ENCODE assay signal across 1 cellular context in genomic region chr1:31422505-31423319, GRCh38.
TF ChIP-seq lines count a peak whose summit lies in the region.

No MANE protein-coding gene starts in this region.

TF ChIP-seq in HepG2, 621 proteins besides CTCF, POLR2A, EP300 and RAD21 (continued from another document and continues in another):
- TF ChIP-seq KIAA2018 (CRISPR knock-in tag; IDR thresholded peaks at IDR 0.05; ENCODE audit: borderline replicate concordance) (no peak), MXD1 (CRISPR knock-in tag; IDR thresholded peaks at IDR 0.05) (no peak), STAT5B (CRISPR knock-in tag; IDR thresholded peaks at IDR 0.05) (no peak), ZMYM3 (CRISPR knock-in tag; IDR thresholded peaks at IDR 0.05) (no peak; the same call in 1 of the 2 replicates), SNRNP70 (IDR thresholded peaks at IDR 0.05; ENCODE audit: low read depth, low read length) (no peak), ZNF839 (CRISPR knock-in tag; IDR thresholded peaks at IDR 0.05; ENCODE audit: borderline replicate concordance) (no peak), IRF1 (CRISPR knock-in tag; IDR thresholded peaks at IDR 0.05; ENCODE audit: low read depth) (no peak), BRD4 (CRISPR knock-in tag; IDR thresholded peaks at IDR 0.05) (no peak), SAP130 (CRISPR knock-in tag; IDR thresholded peaks at IDR 0.05; ENCODE audit: low read depth) (peak; percentile 53; the same call in 1 of the 2 replicates), RNF219 (CRISPR knock-in tag; IDR thresholded peaks at IDR 0.05) (no peak), SRSF9 (IDR thresholded peaks at IDR 0.05; ENCODE audit: borderline replicate concordance, insufficient read depth, low read depth, low read length, poor library complexity, severe bottlenecking) (no peak), ZNF713 (CRISPR knock-in tag; IDR thresholded peaks at IDR 0.05) (no peak), PCBP1 (IDR thresholded peaks at IDR 0.05; ENCODE audit: borderline replicate concordance, low read depth, low read length) (no peak), SIX4 (CRISPR knock-in tag; IDR thresholded peaks at IDR 0.05) (no peak), ZNF841 (CRISPR knock-in tag; IDR thresholded peaks at IDR 0.05; ENCODE audit: borderline replicate concordance) (no peak), ZNF670 (CRISPR knock-in tag; IDR thresholded peaks at IDR 0.05; ENCODE audit: borderline replicate concordance) (0 out of 2 replicates have a peak, but pooled peaks have one; percentile 2), ZBTB25 (CRISPR knock-in tag; IDR thresholded peaks at IDR 0.05) (no peak), PHB2 (IDR thresholded peaks at IDR 0.05; ENCODE audit: partially characterized antibody) (no peak), ZNF687 (CRISPR knock-in tag; IDR thresholded peaks at IDR 0.05) (peak; percentile 75), MAZ (IDR thresholded peaks at IDR 0.05; ENCODE audit: borderline replicate concordance, low read depth, low read length) (peak; percentile 39; the same call in 1 of the 2 replicates), MAZ (CRISPR knock-in tag; IDR thresholded peaks at IDR 0.05; ENCODE audit: low read depth) (no peak), KDM5A (IDR thresholded peaks at IDR 0.05; ENCODE audit: borderline replicate concordance, low read length) (no peak), ZNF7 (CRISPR knock-in tag; IDR thresholded peaks at IDR 0.05) (no peak), ZFP90 (CRISPR knock-in tag; IDR thresholded peaks at IDR 0.05; ENCODE audit: borderline replicate concordance) (no peak), UBTF (CRISPR knock-in tag; IDR thresholded peaks at IDR 0.05) (no peak), RAD51 (IDR thresholded peaks at IDR 0.05; ENCODE audit: borderline replicate concordance) (no peak), ZNF530 (CRISPR knock-in tag; IDR thresholded peaks at IDR 0.05; ENCODE audit: low read depth) (no peak), ZKSCAN5 (CRISPR knock-in tag; IDR thresholded peaks at IDR 0.05) (no peak), ZNF230 (CRISPR knock-in tag; IDR thresholded peaks at IDR 0.05) (no peak), SP4 (CRISPR knock-in tag; IDR thresholded peaks at IDR 0.05) (no peak), ZHX1 (CRISPR knock-in tag; IDR thresholded peaks at IDR 0.05; ENCODE audit: low read depth) (no peak), ZNF263 (CRISPR knock-in tag; IDR thresholded peaks at IDR 0.05) (no peak), ATF4 (CRISPR knock-in tag; IDR thresholded peaks at IDR 0.05) (no peak), ZSCAN29 (CRISPR knock-in tag; conservative IDR thresholded peaks at IDR 0.05) (no peak), REPIN1 (CRISPR knock-in tag; IDR thresholded peaks at IDR 0.05; ENCODE audit: borderline replicate concordance, low read depth) (peak; percentile 47; the same call in 1 of the 2 replicates)
